ENCODE assay signal across 1 cellular context in genomic region chr6:27059621-27060425, GRCh38.
TF ChIP-seq lines count a peak whose summit lies in the region.

No MANE protein-coding gene starts in this region.

TF ChIP-seq in K562, 482 proteins besides CTCF, POLR2A, EP300 and RAD21 (continued from another document and continues in another):
- TF ChIP-seq ETS2 (tag; IDR thresholded peaks at IDR 0.05; ENCODE audit: borderline replicate concordance, poor library complexity, severe bottlenecking) = peak; percentile 26
- TF ChIP-seq ZBTB17 (CRISPR knock-in tag; IDR thresholded peaks at IDR 0.05) = no peak
- peak; percentile 90 for TF ChIP-seq ZNF766 (CRISPR knock-in tag; conservative IDR thresholded peaks at IDR 0.05)
- TF ChIP-seq ZNF134 (CRISPR knock-in tag; conservative IDR thresholded peaks at IDR 0.05) = peak; percentile 48; the same call in 1 of the 2 replicates
- 0 out of 2 replicates have a peak, but pooled peaks have one; percentile 40 for TF ChIP-seq HOXB6 (CRISPR knock-in tag; IDR thresholded peaks at IDR 0.05; ENCODE audit: borderline replicate concordance)
- TF ChIP-seq MAFG (tag; conservative IDR thresholded peaks at IDR 0.05) = peak; percentile 86
- TF ChIP-seq, protein P1, sequence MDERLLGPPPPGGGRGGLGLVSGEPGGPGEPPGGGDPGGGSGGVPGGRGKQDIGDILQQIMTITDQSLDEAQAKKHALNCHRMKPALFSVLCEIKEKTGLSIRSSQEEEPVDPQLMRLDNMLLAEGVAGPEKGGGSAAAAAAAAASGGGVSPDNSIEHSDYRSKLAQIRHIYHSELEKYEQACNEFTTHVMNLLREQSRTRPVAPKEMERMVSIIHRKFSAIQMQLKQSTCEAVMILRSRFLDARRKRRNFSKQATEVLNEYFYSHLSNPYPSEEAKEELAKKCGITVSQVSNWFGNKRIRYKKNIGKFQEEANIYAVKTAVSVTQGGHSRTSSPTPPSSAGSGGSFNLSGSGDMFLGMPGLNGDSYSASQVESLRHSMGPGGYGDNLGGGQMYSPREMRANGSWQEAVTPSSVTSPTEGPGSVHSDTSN (CRISPR knock-in tag; IDR thresholded peaks at IDR 0.05; ENCODE audit: low read depth) = no peak
- TF ChIP-seq, protein P1 (tag; conservative IDR thresholded peaks at IDR 0.05; ENCODE audit: low read depth) = peak; percentile 37; the same call in 1 of the 2 replicates
- no peak for TF ChIP-seq FOXA3 (CRISPR knock-in tag; conservative IDR thresholded peaks at IDR 0.05 in 1 of 2, IDR thresholded peaks at IDR 0.05 in 1 of 2)
- peak; percentile 23; the same call in 1 of the 2 replicates for TF ChIP-seq TAF7 (tag; IDR thresholded peaks at IDR 0.05)
- peak; percentile 90 for TF ChIP-seq ZNF583 (CRISPR knock-in tag; IDR thresholded peaks at IDR 0.05)
- TF ChIP-seq MAFF (IDR thresholded peaks at IDR 0.05; ENCODE audit: low read length) = peak; percentile 61
- TF ChIP-seq ZNF354B (CRISPR knock-in tag; IDR thresholded peaks at IDR 0.05) = peak; percentile 49; the same call in 1 of the 2 replicates
- TF ChIP-seq, protein P2, sequence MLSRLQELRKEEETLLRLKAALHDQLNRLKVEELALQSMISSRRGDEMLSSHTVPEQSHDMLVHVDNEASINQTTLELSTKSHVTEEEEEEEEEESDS (CRISPR knock-in tag; IDR thresholded peaks at IDR 0.05) = 0 out of 2 replicates have a peak, but pooled peaks have one; percentile 52
- no peak for TF ChIP-seq NR4A1 (CRISPR knock-in tag; IDR thresholded peaks at IDR 0.05)
- TF ChIP-seq NR4A1 (tag; IDR thresholded peaks at IDR 0.05) = peak; percentile 98
- TF ChIP-seq HINFP (tag; conservative IDR thresholded peaks at IDR 0.05; ENCODE audit: low read depth) = peak; percentile 79
- 0 out of 2 replicates have a peak, but pooled peaks have one; percentile 57 for TF ChIP-seq HSF4 (CRISPR knock-in tag; IDR thresholded peaks at IDR 0.05; ENCODE audit: borderline replicate concordance)
- TF ChIP-seq, protein P3, sequence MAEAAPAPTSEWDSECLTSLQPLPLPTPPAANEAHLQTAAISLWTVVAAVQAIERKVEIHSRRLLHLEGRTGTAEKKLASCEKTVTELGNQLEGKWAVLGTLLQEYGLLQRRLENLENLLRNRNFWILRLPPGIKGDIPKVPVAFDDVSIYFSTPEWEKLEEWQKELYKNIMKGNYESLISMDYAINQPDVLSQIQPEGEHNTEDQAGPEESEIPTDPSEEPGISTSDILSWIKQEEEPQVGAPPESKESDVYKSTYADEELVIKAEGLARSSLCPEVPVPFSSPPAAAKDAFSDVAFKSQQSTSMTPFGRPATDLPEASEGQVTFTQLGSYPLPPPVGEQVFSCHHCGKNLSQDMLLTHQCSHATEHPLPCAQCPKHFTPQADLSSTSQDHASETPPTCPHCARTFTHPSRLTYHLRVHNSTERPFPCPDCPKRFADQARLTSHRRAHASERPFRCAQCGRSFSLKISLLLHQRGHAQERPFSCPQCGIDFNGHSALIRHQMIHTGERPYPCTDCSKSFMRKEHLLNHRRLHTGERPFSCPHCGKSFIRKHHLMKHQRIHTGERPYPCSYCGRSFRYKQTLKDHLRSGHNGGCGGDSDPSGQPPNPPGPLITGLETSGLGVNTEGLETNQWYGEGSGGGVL (CRISPR knock-in tag; IDR thresholded peaks at IDR 0.05) = no peak
- no peak for TF ChIP-seq ZNF347 (CRISPR knock-in tag; IDR thresholded peaks at IDR 0.05; ENCODE audit: low read depth)
- TF ChIP-seq TCFL5 (CRISPR knock-in tag; conservative IDR thresholded peaks at IDR 0.05) = 0 out of 2 replicates have a peak, but pooled peaks have one; percentile 30
- TF ChIP-seq KLF13 (tag; IDR thresholded peaks at IDR 0.05; ENCODE audit: borderline replicate concordance, low read depth) = peak; percentile 32; the same call in 1 of the 2 replicates
- TF ChIP-seq HDAC8 (tag; IDR thresholded peaks at IDR 0.05) = peak; percentile 95
- TF ChIP-seq HMG20A (CRISPR knock-in tag; conservative IDR thresholded peaks at IDR 0.05) = no peak
- TF ChIP-seq RBM25 (IDR thresholded peaks at IDR 0.05; ENCODE audit: low read depth, low read length, severe bottlenecking) = no peak
- TF ChIP-seq, protein P4, sequence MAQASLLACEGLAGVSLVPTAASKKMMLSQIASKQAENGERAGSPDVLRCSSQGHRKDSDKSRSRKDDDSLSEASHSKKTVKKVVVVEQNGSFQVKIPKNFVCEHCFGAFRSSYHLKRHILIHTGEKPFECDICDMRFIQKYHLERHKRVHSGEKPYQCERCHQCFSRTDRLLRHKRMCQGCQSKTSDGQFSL (CRISPR knock-in tag; IDR thresholded peaks at IDR 0.05) = no peak
- TF ChIP-seq, protein P4 (tag; IDR thresholded peaks at IDR 0.05) = peak in 1 of 2 experiments; percentile 90; a peak in 2 of 4 replicates
- no peak for TF ChIP-seq RFX1 (IDR thresholded peaks at IDR 0.05)
- peak; percentile 41 for TF ChIP-seq ZNF507 (tag; conservative IDR thresholded peaks at IDR 0.05)
- TF ChIP-seq NR2C2 (CRISPR knock-in tag; IDR thresholded peaks at IDR 0.05) = no peak
- peak; percentile 29; the same call in 1 of the 2 replicates for TF ChIP-seq NR2C2 (tag; IDR thresholded peaks at IDR 0.05)
- TF ChIP-seq, protein P5, sequence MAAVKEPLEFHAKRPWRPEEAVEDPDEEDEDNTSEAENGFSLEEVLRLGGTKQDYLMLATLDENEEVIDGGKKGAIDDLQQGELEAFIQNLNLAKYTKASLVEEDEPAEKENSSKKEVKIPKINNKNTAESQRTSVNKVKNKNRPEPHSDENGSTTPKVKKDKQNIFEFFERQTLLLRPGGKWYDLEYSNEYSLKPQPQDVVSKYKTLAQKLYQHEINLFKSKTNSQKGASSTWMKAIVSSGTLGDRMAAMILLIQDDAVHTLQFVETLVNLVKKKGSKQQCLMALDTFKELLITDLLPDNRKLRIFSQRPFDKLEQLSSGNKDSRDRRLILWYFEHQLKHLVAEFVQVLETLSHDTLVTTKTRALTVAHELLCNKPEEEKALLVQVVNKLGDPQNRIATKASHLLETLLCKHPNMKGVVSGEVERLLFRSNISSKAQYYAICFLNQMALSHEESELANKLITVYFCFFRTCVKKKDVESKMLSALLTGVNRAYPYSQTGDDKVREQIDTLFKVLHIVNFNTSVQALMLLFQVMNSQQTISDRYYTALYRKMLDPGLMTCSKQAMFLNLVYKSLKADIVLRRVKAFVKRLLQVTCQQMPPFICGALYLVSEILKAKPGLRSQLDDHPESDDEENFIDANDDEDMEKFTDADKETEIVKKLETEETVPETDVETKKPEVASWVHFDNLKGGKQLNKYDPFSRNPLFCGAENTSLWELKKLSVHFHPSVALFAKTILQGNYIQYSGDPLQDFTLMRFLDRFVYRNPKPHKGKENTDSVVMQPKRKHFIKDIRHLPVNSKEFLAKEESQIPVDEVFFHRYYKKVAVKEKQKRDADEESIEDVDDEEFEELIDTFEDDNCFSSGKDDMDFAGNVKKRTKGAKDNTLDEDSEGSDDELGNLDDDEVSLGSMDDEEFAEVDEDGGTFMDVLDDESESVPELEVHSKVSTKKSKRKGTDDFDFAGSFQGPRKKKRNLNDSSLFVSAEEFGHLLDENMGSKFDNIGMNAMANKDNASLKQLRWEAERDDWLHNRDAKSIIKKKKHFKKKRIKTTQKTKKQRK (IDR thresholded peaks at IDR 0.05; ENCODE audit: borderline replicate concordance, low read depth, low read length) = no peak
- TF ChIP-seq ZNF316 (IDR thresholded peaks at IDR 0.05) = peak; percentile 42
- TF ChIP-seq STAT5B (CRISPR knock-in tag; IDR thresholded peaks at IDR 0.05) = 0 out of 2 replicates have a peak, but pooled peaks have one; percentile 64
- TF ChIP-seq ETV1 (tag; conservative IDR thresholded peaks at IDR 0.05; ENCODE audit: low read depth) = peak; percentile 60
- 0 out of 2 replicates have a peak, but pooled peaks have one; percentile 51 for TF ChIP-seq ZNF79 (CRISPR knock-in tag; IDR thresholded peaks at IDR 0.05; ENCODE audit: low read depth)
- peak; percentile 99 for TF ChIP-seq ZNF592 (IDR thresholded peaks at IDR 0.05)
- peak; percentile 96 for TF ChIP-seq DMBX1 (CRISPR knock-in tag; IDR thresholded peaks at IDR 0.05; ENCODE audit: borderline replicate concordance)
- TF ChIP-seq MECOM (CRISPR knock-in tag; IDR thresholded peaks at IDR 0.05) = peak; percentile 63; the same call in 1 of the 2 replicates
- 0 out of 2 replicates have a peak, but pooled peaks have one; percentile 27 for TF ChIP-seq ERF (CRISPR knock-in tag; IDR thresholded peaks at IDR 0.05)
- peak; percentile 78 for TF ChIP-seq GTF2A2 (tag; IDR thresholded peaks at IDR 0.05)
- TF ChIP-seq CXXC5 (CRISPR knock-in tag; IDR thresholded peaks at IDR 0.05) = peak; percentile 74
- TF ChIP-seq TEAD1 (CRISPR knock-in tag; IDR thresholded peaks at IDR 0.05) = peak in 1 of 2 experiments; percentile 90; a peak in 2 of 4 replicates
- TF ChIP-seq CREB3 (tag; conservative IDR thresholded peaks at IDR 0.05; ENCODE audit: low read depth) = peak; percentile 94
- TF ChIP-seq KLF6 (CRISPR knock-in tag; IDR thresholded peaks at IDR 0.05; ENCODE audit: borderline replicate concordance) = peak; percentile 68; the same call in 1 of the 2 replicates
- TF ChIP-seq, protein P6, sequence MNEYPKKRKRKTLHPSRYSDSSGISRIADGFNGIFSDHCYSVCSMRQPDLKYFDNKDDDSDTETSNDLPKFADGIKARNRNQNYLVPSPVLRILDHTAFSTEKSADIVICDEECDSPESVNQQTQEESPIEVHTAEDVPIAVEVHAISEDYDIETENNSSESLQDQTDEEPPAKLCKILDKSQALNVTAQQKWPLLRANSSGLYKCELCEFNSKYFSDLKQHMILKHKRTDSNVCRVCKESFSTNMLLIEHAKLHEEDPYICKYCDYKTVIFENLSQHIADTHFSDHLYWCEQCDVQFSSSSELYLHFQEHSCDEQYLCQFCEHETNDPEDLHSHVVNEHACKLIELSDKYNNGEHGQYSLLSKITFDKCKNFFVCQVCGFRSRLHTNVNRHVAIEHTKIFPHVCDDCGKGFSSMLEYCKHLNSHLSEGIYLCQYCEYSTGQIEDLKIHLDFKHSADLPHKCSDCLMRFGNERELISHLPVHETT (CRISPR knock-in tag; conservative IDR thresholded peaks at IDR 0.05 in 1 of 2, IDR thresholded peaks at IDR 0.05 in 1 of 2) = peak in 1 of 2 experiments; percentile 87; a peak in 2 of 4 replicates
- no peak for TF ChIP-seq ZKSCAN3 (CRISPR knock-in tag; IDR thresholded peaks at IDR 0.05)
- TF ChIP-seq ZNF668 (CRISPR knock-in tag; IDR thresholded peaks at IDR 0.05) = peak; percentile 83
